ENCODE assay signal across 27 cellular contexts in the genomic region with DNA sequence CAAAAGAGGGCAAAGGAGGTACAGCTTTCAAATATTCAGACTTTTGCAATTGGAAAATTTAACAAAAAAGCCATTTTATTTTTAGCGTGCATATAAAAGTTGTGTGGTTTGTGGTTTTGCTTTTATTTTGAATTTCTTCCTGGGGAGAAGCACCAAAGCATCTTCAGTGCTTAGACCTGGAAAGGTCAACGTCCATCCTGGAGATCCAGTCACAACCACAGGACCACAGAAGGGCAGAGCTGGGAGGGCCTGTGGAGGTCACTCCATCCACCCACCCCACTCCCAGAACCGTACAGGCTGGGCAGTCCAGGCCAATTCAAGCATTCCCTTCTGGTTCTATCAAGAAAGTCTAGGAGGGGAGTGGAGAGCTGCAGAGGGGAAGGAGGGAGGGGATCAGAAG.
"Had no signal": no experiment of that assay in that cellular context is flagged by ENCODE, and none has a peak within 500 bp of the region (broad histone marks: within the 10 kb centered on the region; RNA-seq: fewer than 3 reads in every experiment).

No MANE protein-coding gene starts in this region.

- FAIRE-seq: K562, RCC 7860, TTC549 had no signal

- H3K4me1 Mint-ChIP-seq: activated B cell treated with CpG ODN at 0.5 μM for 24 hours had no signal

- H3K9me3 ChIP-seq: SJSA1 had no signal

- H3K4me3 ChIP-seq: cardiac muscle cell, K562, SJSA1 had no signal

- H3K4me3 Mint-ChIP-seq: activated B cell treated with CpG ODN at 0.5 μM for 24 hours; activated CD4-positive, alpha-beta T cell treated with anti-CD3 and anti-CD28 coated beads, Interleukin-2, amount 10 ng/mL, durations not matched to agents 24 days and 14 days; activated T-cell treated with anti-CD3 and anti-CD28 coated beads, Interleukin-2, amount 50 U/mL, for 4 hours; T-helper 17 cell had no signal

- H3K4me1 ChIP-seq: SJSA1 had no signal

- H3K27me3 Mint-ChIP-seq: activated CD4-positive, alpha-beta T cell treated with anti-CD3 and anti-CD28 coated beads, Interleukin-2, amount 10 ng/mL, durations not matched to agents 24 days and 14 days had no signal

- H3K9me3 Mint-ChIP-seq: activated B cell treated with CpG ODN at 0.5 μM for 24 hours; activated CD4-positive, alpha-beta T cell treated with anti-CD3 and anti-CD28 coated beads, Interleukin-2, amount 10 ng/mL, durations not matched to agents 24 days and 14 days; activated naive CD4-positive, alpha-beta T cell treated with anti-CD3 and anti-CD28 coated beads, Interleukin-2, amount 50 U/mL, for 72 hours; activated T-cell treated with anti-CD3 and anti-CD28 coated beads, Interleukin-2, amount 50 U/mL, for 4 hours had no signal

- H3K27me3 ChIP-seq: brain microvascular endothelial cell, cardiac muscle cell, SJSA1 had no signal

- H3K36me3 ChIP-seq: brain microvascular endothelial cell, cardiac muscle cell, SJSA1 had no signal

- H3K27ac Mint-ChIP-seq: activated B cell treated with CpG ODN at 0.5 μM for 24 hours; activated CD4-positive, alpha-beta T cell treated with anti-CD3 and anti-CD28 coated beads, Interleukin-2, amount 10 ng/mL, durations not matched to agents 24 days and 14 days; activated naive CD4-positive, alpha-beta T cell treated with anti-CD3 and anti-CD28 coated beads, Interleukin-2, amount 50 U/mL, for 72 hours; T-helper 17 cell had no signal

- H3K36me3 Mint-ChIP-seq: activated naive CD4-positive, alpha-beta T cell treated with anti-CD3 and anti-CD28 coated beads, Interleukin-2, amount 50 U/mL, for 72 hours had no signal

- DNase-seq: activated B cell treated with CpG ODN at 0.5 μM for 24 hours; activated CD4-positive, alpha-beta T cell treated with anti-CD3 and anti-CD28 coated beads for 1 hour; activated CD4-positive, alpha-beta T cell treated with anti-CD3 and anti-CD28 coated beads, Interleukin-2, amount 10 ng/mL, durations not matched to agents 24 days and 14 days; activated CD4-positive, alpha-beta T cell treated with anti-CD3 and anti-CD28 coated beads, Interleukin-2, amount 50 U/mL, for 48 hours; activated CD8-positive, alpha-beta memory T cell treated with anti-CD3 and anti-CD28 coated beads for 24 hours; activated effector memory CD4-positive, alpha-beta T cell treated with anti-CD3 and anti-CD28 coated beads, Interleukin-2, amount 50 U/mL, for 16 hours; activated naive CD4-positive, alpha-beta T cell treated with Interleukin-2 at 50 U/mL for 16 hours; activated T-cell treated with anti-CD3 and anti-CD28 coated beads, Interleukin-2, amount 50 U/mL, for 4 hours; brain microvascular endothelial cell; Karpas-422; NCI-H1048; NCI-H1930; NCI-H2107; NCI-H2171 treated with DMSO at 0.1 percent for 48 hours; NCI-H226; NCI-H526; NCI-H82; PC-3; SHP77; T-helper 17 cell; T-helper 9 cell had no signal

- H3K27ac ChIP-seq: brain microvascular endothelial cell, cardiac muscle cell, SJSA1 had no signal
